In genomic region chr22:44823806-44824205, GRCh38 we compare ENCODE assay signal across 23 cellular contexts.
"Had no signal": no experiment of that assay in that cellular context is flagged by ENCODE, and none has a peak within 500 bp of the region (broad histone marks: within the 10 kb centered on the region; RNA-seq: fewer than 3 reads in every experiment).

No MANE protein-coding gene starts in this region.

- H3K4me1 ChIP-seq: ascending aorta, Peyer's patch had no signal

- H3K36me3 ChIP-seq: ascending aorta, MG63, Peyer's patch had no signal

- DNase-seq: activated CD4-positive, alpha-beta T cell treated with anti-CD3 and anti-CD28 coated beads for 48 hours; activated CD4-positive, alpha-beta T cell treated with anti-CD3 and anti-CD28 coated beads, Interleukin-2, amount 50 U/mL, for 4 hours; activated CD4-positive, CD25-positive, alpha-beta regulatory T cell treated with anti-CD3 and anti-CD28 coated beads, Interleukin-2, amount 50 U/mL, for 72 hours; activated CD8-positive, alpha-beta memory T cell treated with anti-CD3 and anti-CD28 coated beads, Interleukin-2, amount 50 U/mL, for 48 hours; activated CD8-positive, alpha-beta T cell treated with anti-CD3 and anti-CD28 coated beads, Interleukin-2, amount 10 ng/mL, durations not matched to agents 7 days and 5 days; activated naive CD8-positive, alpha-beta T cell treated with anti-CD3 and anti-CD28 coated beads, Interleukin-2, amount 50 U/mL, for 24 hours; activated T-cell treated with anti-CD3 and anti-CD28 coated beads, Interleukin-2, amount 50 U/mL, for 1 hour; amniotic stem cell; MG63; MV-4-11; NCI-H1092 treated with DMSO at 0.1 percent for 48 hours; NCI-H1417 treated with DMSO at 0.1 percent for 48 hours; NCI-H1694; NCI-H2081; NCI-H510A treated with DMSO at 0.1 percent for 48 hours; Peyer's patch; SIG-M5; T-helper 17 cell; T-helper 9 cell had no signal

- ATAC-seq: activated CD8-positive, alpha-beta T cell treated with anti-CD3 and anti-CD28 coated beads, Interleukin-2, amount 10 ng/mL, durations not matched to agents 7 days and 5 days; activated naive CD4-positive, alpha-beta T cell treated with anti-CD3 and anti-CD28 coated beads, Interleukin-2, amount 50 U/mL, for 72 hours; activated naive CD8-positive, alpha-beta T cell treated with anti-CD3 and anti-CD28 coated beads, Interleukin-2, amount 50 U/mL, for 24 hours; T-helper 17 cell; WTC11 had no signal

- H3K9me3 ChIP-seq: ascending aorta, MG63, Peyer's patch had no signal

- H3K4me3 ChIP-seq: ascending aorta, MG63, Peyer's patch had no signal

- H3K27ac ChIP-seq: ascending aorta, Peyer's patch, RWPE1 had no signal

- H3K27me3 ChIP-seq: ascending aorta, Peyer's patch had no signal
